In the genomic region with DNA sequence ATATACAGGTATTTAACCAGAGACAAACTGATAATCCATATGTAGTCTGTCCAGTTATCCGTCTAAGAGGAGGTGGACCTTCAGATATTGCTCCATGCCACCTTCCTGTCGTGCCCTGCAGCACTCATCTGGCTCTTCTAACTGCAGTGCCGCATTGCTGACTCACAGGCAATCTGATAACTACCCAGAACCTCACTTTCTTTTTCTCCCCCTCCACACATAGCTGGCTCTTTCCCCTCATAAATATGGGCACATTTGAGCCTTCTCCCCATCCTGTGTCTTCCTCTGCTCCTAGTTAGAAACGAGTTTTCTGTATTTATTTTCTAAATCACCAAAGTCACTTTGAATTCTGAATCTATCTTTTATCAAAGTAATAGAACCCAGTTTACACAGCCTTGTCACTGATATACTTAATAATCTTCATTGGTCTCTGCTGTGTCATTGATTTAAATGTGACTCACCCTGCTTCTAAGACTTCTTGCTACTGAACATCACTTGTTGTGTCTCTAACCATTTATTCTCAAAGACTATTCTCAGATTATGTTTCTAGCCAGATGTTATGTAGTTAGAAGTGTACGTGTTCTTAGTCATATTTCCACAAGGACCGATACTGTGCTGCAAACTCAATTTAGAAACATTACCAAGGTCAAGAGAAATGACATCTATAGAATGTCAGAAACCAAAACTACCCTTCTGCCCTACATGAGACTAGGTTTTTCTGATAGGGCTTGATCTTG, we compare ENCODE assay signal across 9 cellular contexts.
DNase-seq lines count a peak whose midpoint lies in the region; ATAC-seq lines count a peak whose summit lies in the region.
"Had no signal": no experiment of that assay in that cellular context is flagged by ENCODE, and none has a peak within 500 bp of the region (broad histone marks: within the 10 kb centered on the region; RNA-seq: fewer than 3 reads in every experiment).

No MANE protein-coding gene starts in this region.

- DNase-seq in EH (ENCODE audit: low read depth) (peak; percentile 57), RPMI8226 (peak; percentile 82), retina (no peak), AG08396 (ENCODE audit: low spot score) (no peak), SIG-M5 (lab: John Stamatoyannopoulos, UW) (no peak)
- no peak for DNase-seq in activated CD4-positive, alpha-beta T cell treated with anti-CD3 and anti-CD28 coated beads, Interleukin-2, amount 50 U/mL, for 1 hour
- DNase-seq: SW 1271 had no signal

- ATAC-seq in GM19351 (IDR thresholded peaks at IDR 0.05; ENCODE audit: unreplicated experiment) (peak; percentile 76), HG02970 (IDR thresholded peaks at IDR 0.05; ENCODE audit: low FRiP score, unreplicated experiment) (peak; percentile 66)

Comparison
In these comparisons a context has a peak if more than half of its experiments do, and no peak if none do; other contexts are left out.
1. DNase-seq: peak in EH (single experiment) and RPMI8226 (single experiment); none in activated CD4-positive, alpha-beta T cell treated with anti-CD3 and anti-CD28 coated beads, Interleukin-2, amount 50 U/mL, for 1 hour (single experiment), retina (single experiment), AG08396 (single experiment) and SIG-M5 (single experiment).